Comparison of ENCODE assay signal across 8 cellular contexts in the genomic region with DNA sequence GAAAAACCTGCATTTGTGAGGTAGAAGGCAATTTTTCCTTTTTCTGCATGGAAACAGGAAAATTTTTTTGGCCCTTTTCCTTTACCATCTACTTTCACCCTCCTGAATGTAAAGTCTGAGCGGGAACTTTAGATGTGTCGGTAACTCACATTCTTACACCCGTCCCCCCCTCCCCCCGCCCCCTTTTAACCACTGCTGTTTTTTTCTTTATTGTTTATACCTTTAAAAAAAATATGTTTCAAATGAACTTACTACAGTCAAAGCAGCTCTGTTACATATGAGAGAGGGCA. TPM values are rescaled to one million over a fixed set of nuclear protein-coding genes. Genes with fewer than 3 reads are reported as not detected.
DNase-seq lines count a peak whose midpoint lies in the region; ATAC-seq, FAIRE-seq and TF ChIP-seq lines count a peak whose summit lies in the region.

No MANE protein-coding gene starts in this region.

- FAIRE-seq in pancreas (lab: Jason Lieb, UNC) (no peak), GM12892 (lab: Jason Lieb, UNC) (no peak)

- WGBS in pancreas, 2 donors, result 0 to 1% methylated on average over 4 of the region's 4 CpGs

- peaks cover 66 to 87% of the 10 kb centered on the region in 2 donors for H3K27me3 Mint-ChIP-seq in CD8-positive, alpha-beta memory T cell

- peak overlapping the region in 2 of 8 donors; percentile 41 to 58 for H3K27ac Mint-ChIP-seq in CD8-positive, alpha-beta memory T cell

- H3K36me3 ChIP-seq in CD8-positive, alpha-beta memory T cell (ENCODE audit: insufficient read depth, low read length), result no peaks in the 10 kb centered on the region
- no peaks in the 10 kb centered on the region for H3K36me3 ChIP-seq in pancreas
- H3K36me3 ChIP-seq in mucosa of descending colon (ENCODE audit: low read depth), result no peaks in the 10 kb centered on the region

- peaks cover 34% of the 10 kb centered on the region for H3K27me3 ChIP-seq in CD8-positive, alpha-beta memory T cell (ENCODE audit: insufficient read depth, low read length, poor library complexity, severe bottlenecking)
- H3K27me3 ChIP-seq in pancreas, result no peaks in the 10 kb centered on the region

- peaks cover 38 to 65% (median 53%) of the 10 kb centered on the region in 3 donors for H3K4me1 Mint-ChIP-seq in CD8-positive, alpha-beta memory T cell

- TF ChIP-seq CTCF in epithelial cell of esophagus (IDR thresholded peaks at IDR 0.05; ENCODE audit: insufficient read depth, low read depth, low read length, missing control alignments) (no peak), pancreas (IDR thresholded peaks at IDR 0.05) (no peak), mucosa of descending colon (IDR thresholded peaks at IDR 0.05) (no peak)

- H3K9me3 ChIP-seq in CD8-positive, alpha-beta memory T cell (ENCODE audit: low read length), result no peaks in the 10 kb centered on the region
- H3K9me3 ChIP-seq in pancreas (no peaks in the 10 kb centered on the region), mucosa of descending colon (no peaks in the 10 kb centered on the region)

- POLR2A ChIA-PET in CD8-positive, alpha-beta memory T cell (lab: Charles Lee), result no interaction called here

- peak overlapping the region; percentile 54 for H3K4me3 ChIP-seq in CD8-positive, alpha-beta memory T cell (ENCODE audit: low read length)
- H3K4me3 ChIP-seq in epithelial cell of esophagus (ENCODE audit: low read length) (peak overlapping the region; percentile 54), pancreas (peak overlapping the region; percentile 16 to 72 (median 46)), mucosa of descending colon (no peak overlapping the region)

- peak overlapping the region; percentile 47 to 83 (median 80) for H3K4me3 Mint-ChIP-seq in CD8-positive, alpha-beta memory T cell

- peak overlapping the region; percentile 60 for H3K27ac ChIP-seq in CD8-positive, alpha-beta memory T cell (ENCODE audit: low read depth, low read length)
- peak overlapping the region; percentile 95 to 98 (median 96) for H3K27ac ChIP-seq in pancreas

- intact Hi-C loops in pancreas (cut with DNase I) (loop anchor here in 2 of 3 donors (5.0 to 10.0 kb wide), 5 partner anchors 61 to 353 kb away; no protein-coding TSS in a partner anchor), mucosa of descending colon (cut with DNase I, micrococcal nuclease) (loop anchor here (5.0 to 10.0 kb wide), 4 partner anchors 61 to 353 kb away; no protein-coding TSS in a partner anchor)

- ATAC-seq in pancreas (no peak), GM21717 (IDR thresholded peaks at IDR 0.05; ENCODE audit: unreplicated experiment) (no peak), mucosa of descending colon (no peak)

- no peak for DNase-seq in CD8-positive, alpha-beta memory T cell
- DNase-seq in NCI-H226 (peak; percentile 22), epithelial cell of esophagus (ENCODE audit: low read depth) (no peak), pancreas (no peak), GM12892 (ENCODE audit: insufficient read length) (no peak), mucosa of descending colon (no peak), NOMO-1 treated with DMSO at 0.1 percent for 48 hours (lab: John Stamatoyannopoulos, UW; ENCODE audit: unreplicated experiment) (no peak)

- TF ChIP-seq POLR2A in GM12892 (IDR thresholded peaks at IDR 0.05; ENCODE audit: low read depth, low read length), result no peak

- CTCF ChIA-PET in CD8-positive, alpha-beta memory T cell (lab: Charles Lee), result no interaction called here

- H3K9me3 Mint-ChIP-seq in CD8-positive, alpha-beta memory T cell, result peaks cover 0 to 4% (median 0%) of the 10 kb centered on the region in 5 donors

- no peaks in the 10 kb centered on the region for H3K36me3 Mint-ChIP-seq in CD8-positive, alpha-beta memory T cell

- peaks cover 34% of the 10 kb centered on the region for H3K4me1 ChIP-seq in CD8-positive, alpha-beta memory T cell (ENCODE audit: insufficient read depth, low read length)
- H3K4me1 ChIP-seq in pancreas, result peaks cover 10 to 31% (median 29%) of the 10 kb centered on the region in 3 donors
- peaks cover 46% of the 10 kb centered on the region for H3K4me1 ChIP-seq in mucosa of descending colon (ENCODE audit: low read depth)

RNA-seq across cellular contexts. Expression of a gene that starts 0.5 kb away (rescaled TPM):
- total RNA-seq in CD8-positive, alpha-beta memory T cell, result not detected
- not detected for polyA plus RNA-seq in CD8-positive, alpha-beta memory T cell
- 10 to 100 TPM; 15.7 to 51.6 (median 36.3) TPM for total RNA-seq in pancreas
- polyA plus RNA-seq in pancreas, result 10 to 100 TPM; 22.3 to 68.5 TPM
- polyA plus RNA-seq in GM12892 (2012; ENCODE audit: missing spikeins), result 4.3 TPM
- total RNA-seq in mucosa of descending colon, result 100 to 1,000 TPM in 1 of 3 donors, 10 to 100 TPM in 2; 60.9 to 116 (median 99.0) TPM

Comparison
In these comparisons a context has a peak if more than half of its experiments do, and no peak if none do; other contexts are left out.
1. RNA of a gene that starts 0.5 kb away (total RNA-seq): 60.9 to 116 TPM in mucosa of descending colon and 15.7 to 51.6 TPM in pancreas; not detected in CD8-positive, alpha-beta memory T cell; every median in the first group is over 10 times any median in the second.